12 cellular contexts compared by ENCODE assay signal in the genomic region with DNA sequence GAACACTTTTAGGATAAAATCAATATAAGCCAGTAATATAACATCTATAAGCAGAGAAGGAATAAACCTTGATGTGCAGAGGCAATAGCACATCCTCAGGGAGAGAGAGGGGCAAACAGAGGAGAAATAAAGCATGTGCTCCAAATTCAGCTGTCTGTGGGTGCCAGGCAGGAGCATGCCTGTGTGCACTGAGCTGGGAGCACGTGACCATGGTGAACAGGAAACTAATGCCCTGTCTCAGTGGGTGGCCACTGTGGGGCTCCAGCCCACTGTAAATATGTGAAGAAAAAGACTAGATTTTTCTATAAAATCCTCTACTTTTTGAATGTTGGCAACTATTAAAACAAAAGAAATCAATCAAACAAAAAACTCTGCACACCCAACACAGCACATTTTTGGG. TPM values are rescaled to one million over a fixed set of nuclear protein-coding genes. Genes with fewer than 3 reads are reported as not detected.
DNase-seq lines count a peak whose midpoint lies in the region; ATAC-seq lines count a peak whose summit lies in the region.
"Had no signal": no experiment of that assay in that cellular context is flagged by ENCODE, and none has a peak within 500 bp of the region (broad histone marks: within the 10 kb centered on the region; RNA-seq: fewer than 3 reads in every experiment).

No MANE protein-coding gene starts in this region.

- H3K4me3 Mint-ChIP-seq in natural killer cell treated with Interleukin-12 subunit alpha and Interleukin-12 subunit beta and Interleukin-15 and Interleukin-18, amount 100 ng/mL, for 72 hours, result peak overlapping the region; percentile 79
- H3K4me3 Mint-ChIP-seq: naive B cell had no signal

- 0 out of 2 replicates have a peak, but pooled peaks cover 3% of the 10 kb centered on the region for H3K27me3 ChIP-seq in SJCRH30

- peaks cover 59 to 71% of the 10 kb centered on the region in 2 donors for H3K4me1 Mint-ChIP-seq in natural killer cell treated with Interleukin-12 subunit alpha and Interleukin-12 subunit beta and Interleukin-15 and Interleukin-18, amount 100 ng/mL, for 72 hours (ENCODE audit: low read depth in 2 of 2)

- no peak overlapping the region for H3K27ac ChIP-seq in SJCRH30

- no peak overlapping the region for H3K4me3 ChIP-seq in SJCRH30
- H3K4me3 ChIP-seq: skin epidermis had no signal

- peaks cover 6 to 12% of the 10 kb centered on the region in 2 donors for H3K9me3 Mint-ChIP-seq in activated naive CD4-positive, alpha-beta T cell treated with anti-CD3 and anti-CD28 coated beads, Interleukin-2, amount 50 U/mL, for 72 hours
- peaks cover 8% of the 10 kb centered on the region for H3K9me3 Mint-ChIP-seq in natural killer cell treated with Interleukin-12 subunit alpha and Interleukin-12 subunit beta and Interleukin-15 and Interleukin-18, amount 100 ng/mL, for 72 hours
- H3K9me3 Mint-ChIP-seq: naive B cell had no signal

- H3K27ac Mint-ChIP-seq in activated naive CD4-positive, alpha-beta T cell treated with anti-CD3 and anti-CD28 coated beads, Interleukin-2, amount 50 U/mL, for 72 hours, result peak overlapping the region; percentile 95 to 97
- peak overlapping the region; percentile 91 to 92 for H3K27ac Mint-ChIP-seq in natural killer cell treated with Interleukin-12 subunit alpha and Interleukin-12 subunit beta and Interleukin-15 and Interleukin-18, amount 100 ng/mL, for 72 hours

- no peaks in the 10 kb centered on the region for H3K4me1 ChIP-seq in SJCRH30

- peaks cover 18 to 27% of the 10 kb centered on the region in 2 donors for H3K36me3 Mint-ChIP-seq in activated naive CD4-positive, alpha-beta T cell treated with anti-CD3 and anti-CD28 coated beads, Interleukin-2, amount 50 U/mL, for 72 hours
- peaks cover 17% of the 10 kb centered on the region for H3K36me3 Mint-ChIP-seq in natural killer cell treated with Interleukin-12 subunit alpha and Interleukin-12 subunit beta and Interleukin-15 and Interleukin-18, amount 100 ng/mL, for 72 hours
- H3K36me3 Mint-ChIP-seq: naive B cell had no signal

- H3K9me3 ChIP-seq in SJCRH30 (replicated peaks), result no peaks in the 10 kb centered on the region

- H3K36me3 ChIP-seq in SJCRH30, result no peaks in the 10 kb centered on the region

- DNase-seq in SJCRH30 (peak; percentile 30 to 53), NCI-H510A (lab: John Stamatoyannopoulos, UW) (no peak), NCI-H1694 (lab: John Stamatoyannopoulos, UW) (no peak)
- DNase-seq in activated naive CD4-positive, alpha-beta T cell treated with anti-CD3 and anti-CD28 coated beads, Interleukin-2, amount 50 U/mL, for 72 hours (ENCODE audit: low spot score in 2 of 2), result no peak
- DNase-seq in natural killer cell treated with Interleukin-12 subunit alpha and Interleukin-12 subunit beta and Interleukin-15 and Interleukin-18, amount 100 ng/mL, for 72 hours (ENCODE audit: low spot score), result no peak
- no peak for DNase-seq in stimulated activated naive CD4-positive, alpha-beta T cell treated with Interleukin-2 at 50 U/mL for 16 hours (lab: John Stamatoyannopoulos, UW)
- DNase-seq: naive B cell, Right ventricle myocardium superior had no signal

- no peaks in the 10 kb centered on the region for H3K27me3 Mint-ChIP-seq in natural killer cell treated with Interleukin-12 subunit alpha and Interleukin-12 subunit beta and Interleukin-15 and Interleukin-18, amount 100 ng/mL, for 72 hours

- ATAC-seq in GM18868 (IDR thresholded peaks at IDR 0.05; ENCODE audit: unreplicated experiment) (peak; percentile 44), GM21526 (IDR thresholded peaks at IDR 0.05; ENCODE audit: low FRiP score, unreplicated experiment) (no peak)
- peak in 1 of 2 donors; percentile 53 for ATAC-seq in activated naive CD4-positive, alpha-beta T cell treated with anti-CD3 and anti-CD28 coated beads, Interleukin-2, amount 50 U/mL, for 72 hours
- peak; percentile 65 to 72 for ATAC-seq in natural killer cell treated with Interleukin-12 subunit alpha and Interleukin-12 subunit beta and Interleukin-15 and Interleukin-18, amount 100 ng/mL, for 72 hours

RNA-seq across cellular contexts. Expression of a gene that starts 55.3 kb away (rescaled TPM):
- 0.05 TPM in 1 of 2 replicates, not detected in the other for total RNA-seq in SJCRH30 (2014; rRNA removed; shearing (Covaris generic))
- 100 to 1,000 TPM; 161 to 168 TPM for total RNA-seq in activated naive CD4-positive, alpha-beta T cell treated with anti-CD3 and anti-CD28 coated beads, Interleukin-2, amount 50 U/mL, for 72 hours
- 10 to 100 TPM; 71.9 to 72.8 TPM for total RNA-seq in natural killer cell treated with Interleukin-12 subunit alpha and Interleukin-12 subunit beta and Interleukin-15 and Interleukin-18, amount 100 ng/mL, for 72 hours
- total RNA-seq: epithelial cell of proximal tubule had no signal

Comparison
In these comparisons a context has a peak if more than half of its experiments do, and no peak if none do; other contexts are left out.
1. DNase-seq: peak in SJCRH30 (2 of 2); none in activated naive CD4-positive, alpha-beta T cell treated with anti-CD3 and anti-CD28 coated beads, Interleukin-2, amount 50 U/mL, for 72 hours (0 of 2), natural killer cell treated with Interleukin-12 subunit alpha and Interleukin-12 subunit beta and Interleukin-15 and Interleukin-18, amount 100 ng/mL, for 72 hours (single experiment), NCI-H510A (single experiment), stimulated activated naive CD4-positive, alpha-beta T cell treated with Interleukin-2 at 50 U/mL for 16 hours (single experiment) and NCI-H1694 (single experiment).
2. RNA of a gene that starts 55.3 kb away (total RNA-seq): 161 to 168 TPM in activated naive CD4-positive, alpha-beta T cell treated with anti-CD3 and anti-CD28 coated beads, Interleukin-2, amount 50 U/mL, for 72 hours and 71.9 to 72.8 TPM in natural killer cell treated with Interleukin-12 subunit alpha and Interleukin-12 subunit beta and Interleukin-15 and Interleukin-18, amount 100 ng/mL, for 72 hours; 0.05 TPM in SJCRH30; every median in the first group is over 10 times any median in the second.